In genomic region chr19:49056101-49056901, GRCh38 we compare ENCODE assay signal across 8 cellular contexts. TPM values are rescaled to one million over a fixed set of nuclear protein-coding genes. Genes with fewer than 3 reads are reported as not detected.
DNase-seq lines count a peak whose midpoint lies in the region; ATAC-seq and TF ChIP-seq lines count a peak whose summit lies in the region.

No MANE protein-coding gene starts in this region.

- H3K36me3 ChIP-seq in DOHH2 (ENCODE audit: control insufficient read depth, low read length) = no peaks in the 10 kb centered on the region
- no peaks in the 10 kb centered on the region for H3K36me3 ChIP-seq in HUES6 (ENCODE audit: control insufficient read depth, insufficient read depth, low read length)
- H3K36me3 ChIP-seq in left lung = no peaks in the 10 kb centered on the region

- H3K4me2 ChIP-seq in DOHH2 (ENCODE audit: low read length) = peak overlapping the region; percentile 65

- no peaks in the 10 kb centered on the region for H4K20me1 ChIP-seq in DOHH2 (ENCODE audit: control insufficient read depth, insufficient read depth, low read depth, low read length)

- CTCF ChIA-PET in activated B cell treated with CpG ODN at 0.5 μM for 24 hours (lab: Charles Lee) = interaction anchor here (1.0 to 1.3 kb wide), 2 partner anchors 48 to 152 kb away, joined by 3 read pairs; no protein-coding TSS in a partner anchor

- no peaks in the 10 kb centered on the region for H3K9me2 ChIP-seq in DOHH2 (replicated peaks; ENCODE audit: control insufficient read depth, low read length)

- peak overlapping the region; percentile 79 for H3K4me3 Mint-ChIP-seq in activated B cell treated with CpG ODN at 0.5 μM for 24 hours

- no peak overlapping the region for H3K27ac Mint-ChIP-seq in activated B cell treated with CpG ODN at 0.5 μM for 24 hours

- TF ChIP-seq CTCF in DOHH2 (IDR thresholded peaks at IDR 0.05; ENCODE audit: low read depth, low read length, poor library complexity, severe bottlenecking) = peak; percentile 23
- TF ChIP-seq CTCF in activated B cell treated with CpG ODN at 0.5 μM for 24 hours (IDR thresholded peaks at IDR 0.05) = no peak
- peak; percentile 41 for TF ChIP-seq CTCF in choroid plexus epithelial cell (conservative IDR thresholded peaks at IDR 0.05; ENCODE audit: low read depth, low read length)
- TF ChIP-seq CTCF in left lung (IDR thresholded peaks at IDR 0.05) = no peak

- H3K4me3 ChIP-seq in DOHH2 (ENCODE audit: low read length) = peak overlapping the region; percentile 64
- peak overlapping the region; percentile 72 for H3K4me3 ChIP-seq in HUES6 (ENCODE audit: low read depth, low read length)
- H3K4me3 ChIP-seq in choroid plexus epithelial cell (ENCODE audit: low read depth, low read length) = peak overlapping the region; percentile 64
- peak overlapping the region; percentile 40 to 48 for H3K4me3 ChIP-seq in left lung

- POLR2A ChIA-PET in activated B cell treated with CpG ODN at 0.5 μM for 24 hours (lab: Charles Lee) = interaction anchor here (0.5 to 1.0 kb wide), 3 partner anchors 62 to 171 kb away, joined by 3 to 6 read pairs (median 3); partner anchors contain the start of gene RUVBL2

- H3F3A ChIP-seq in DOHH2 (ENCODE audit: control insufficient read depth, insufficient read depth) = no peaks in the 10 kb centered on the region

- peaks cover 49% of the 10 kb centered on the region for H3K27me3 ChIP-seq in DOHH2 (ENCODE audit: control insufficient read depth, low read length)
- peaks cover 66% of the 10 kb centered on the region for H3K27me3 ChIP-seq in HUES6 (ENCODE audit: control insufficient read depth, insufficient read depth, low read length)
- peaks cover 0 to 66% of the 10 kb centered on the region in 2 donors for H3K27me3 ChIP-seq in left lung

- H3K27me3 Mint-ChIP-seq in activated B cell treated with CpG ODN at 0.5 μM for 24 hours = peaks cover 33% of the 10 kb centered on the region

- H3K4me1 Mint-ChIP-seq in activated B cell treated with CpG ODN at 0.5 μM for 24 hours = peaks cover 24% of the 10 kb centered on the region

- H3K27ac ChIP-seq in DOHH2 (ENCODE audit: low read depth, low read length) (no peak overlapping the region), HUES6 (ENCODE audit: low read depth, low read length) (no peak overlapping the region), left lung (no peak overlapping the region)

- no peaks in the 10 kb centered on the region for H3K9me3 Mint-ChIP-seq in activated B cell treated with CpG ODN at 0.5 μM for 24 hours

- no peaks in the 10 kb centered on the region for H3K9me3 ChIP-seq in DOHH2 (ENCODE audit: control insufficient read depth, insufficient read depth, low read length)
- no peaks in the 10 kb centered on the region for H3K9me3 ChIP-seq in HUES6 (ENCODE audit: control insufficient read depth, insufficient read depth, low read depth, low read length)
- H3K9me3 ChIP-seq in left lung = no peaks in the 10 kb centered on the region

- H3K79me2 ChIP-seq in DOHH2 (ENCODE audit: control insufficient read depth, low read length) = no peaks in the 10 kb centered on the region

- peak overlapping the region; percentile 48 for H3K9ac ChIP-seq in HUES6 (ENCODE audit: low read length)

- ATAC-seq in activated B cell treated with CpG ODN at 0.5 μM for 24 hours (ENCODE audit: low read depth) (peak; percentile 83), left lung (peak; percentile 94), HG03159 (IDR thresholded peaks at IDR 0.05; ENCODE audit: unreplicated experiment) (no peak)

- no peaks in the 10 kb centered on the region for H3K36me3 Mint-ChIP-seq in activated B cell treated with CpG ODN at 0.5 μM for 24 hours (ENCODE audit: low read depth)

- DNase-seq in activated B cell treated with CpG ODN at 0.5 μM for 24 hours = peak; percentile 72
- DNase-seq in choroid plexus epithelial cell (ENCODE audit: low read depth) = peak; percentile 37
- peak; percentile 64 to 92 for DNase-seq in left lung
- DNase-seq in stimulated activated CD4-positive, alpha-beta T cell treated with anti-CD3 and anti-CD28 coated beads, TNF-alpha, amount 100 ng/mL, for 1 hour (ENCODE audit: low read depth in 3 of 3, low spot score in 1 of 3) = peak; percentile 14 to 39 (median 21)
- DNase-seq in amniotic stem cell (lab: John Stamatoyannopoulos, UW) = no peak

- intact Hi-C loops in activated B cell treated with CpG ODN at 0.5 μM for 24 hours (cut with micrococcal nuclease) (loop anchor here (5.0 kb wide), 1 partner anchor 39 kb away; the partner anchor contains the start of gene LHB), left lung (cut with DNase I) (no loop called here)

- H3K4me1 ChIP-seq in DOHH2 (ENCODE audit: control insufficient read depth, low read length) = peaks cover 12% of the 10 kb centered on the region
- H3K4me1 ChIP-seq in HUES6 (ENCODE audit: control insufficient read depth, insufficient read depth, low read length) = peaks cover 13% of the 10 kb centered on the region; the same call in 1 of the 2 replicates
- peaks cover 7 to 21% of the 10 kb centered on the region in 2 donors for H3K4me1 ChIP-seq in left lung

RNA-seq across cellular contexts. Expression of gene CGB7, which starts 1.2 kb away (rescaled TPM):
- total RNA-seq in activated B cell treated with CpG ODN at 0.5 μM for 24 hours (not detected in 2 replicates), left lung (under 1 TPM; 0.09 to 0.34 TPM)

RNA-seq across cellular contexts. Expression of gene CGB8, which starts 7.4 kb away (rescaled TPM):
- total RNA-seq in activated B cell treated with CpG ODN at 0.5 μM for 24 hours (not detected in 2 replicates), left lung (not detected)

RNA-seq across cellular contexts. Expression of gene NTF4, which starts 8.3 kb away (rescaled TPM):
- total RNA-seq in activated B cell treated with CpG ODN at 0.5 μM for 24 hours (not detected in 2 replicates), left lung (1 to 10 TPM; 2.1 to 6.2 TPM)

RNA-seq across cellular contexts. Expression of gene CGB5, which starts 12.7 kb away (rescaled TPM):
- total RNA-seq in activated B cell treated with CpG ODN at 0.5 μM for 24 hours (not detected in 2 replicates), left lung (under 1 TPM in 1 of 2 donors, not detected in 1; 0.50 TPM)

RNA-seq across cellular contexts. Expression of gene KCNA7, which starts 16.2 kb away (rescaled TPM):
- total RNA-seq in activated B cell treated with CpG ODN at 0.5 μM for 24 hours (not detected in 2 replicates), left lung (not detected)

Comparison
In these comparisons a context has a peak if more than half of its experiments do, and no peak if none do; other contexts are left out.
1. CTCF ChIP-seq: peak in DOHH2 (single experiment) and choroid plexus epithelial cell (single experiment); none in activated B cell treated with CpG ODN at 0.5 μM for 24 hours (single experiment) and left lung (0 of 2).
2. Peak in every context shown above with its lines, with median percentiles within 50 percentile points of each other: H3K4me3 ChIP-seq.